ENCODE assay signal across 19 cellular contexts in the genomic region with DNA sequence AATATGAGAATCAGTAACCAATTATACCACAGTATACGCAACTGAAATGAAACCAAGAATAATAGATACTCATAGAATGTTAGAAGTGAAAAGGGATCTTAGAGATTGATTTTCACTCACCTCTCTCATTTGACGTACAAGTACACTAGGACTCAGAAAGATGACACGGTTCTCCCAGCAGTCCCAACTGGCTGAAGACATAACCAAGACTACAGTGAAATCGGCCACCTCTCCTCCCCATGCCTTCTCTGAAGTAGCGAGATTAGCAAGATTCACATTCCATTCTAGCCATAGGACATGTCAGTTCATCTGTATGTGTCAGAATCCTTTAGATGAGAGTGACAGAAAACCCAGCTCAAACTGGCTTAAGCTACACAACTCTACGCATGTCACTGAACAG.
DNase-seq lines count a peak whose midpoint lies in the region; ATAC-seq, FAIRE-seq and TF ChIP-seq lines count a peak whose summit lies in the region.
"Had no signal": no experiment of that assay in that cellular context is flagged by ENCODE, and none has a peak within 500 bp of the region (broad histone marks: within the 10 kb centered on the region; RNA-seq: fewer than 3 reads in every experiment).

No MANE protein-coding gene starts in this region.

- H3K79me2 ChIP-seq in GM12878 (ENCODE audit: control insufficient read depth, insufficient read depth, low read length) (no peaks in the 10 kb centered on the region), mesendoderm (ENCODE audit: control insufficient read depth, insufficient read depth, low read length) (no peaks in the 10 kb centered on the region)

- no peaks in the 10 kb centered on the region for H3K9me3 ChIP-seq in GM12878 (replicated peaks; ENCODE audit: control insufficient read depth, insufficient read depth, low read length)
- H3K9me3 ChIP-seq: BE2C, MG63 had no signal

- peaks cover 7% of the 10 kb centered on the region; the same call in 1 of the 2 replicates for H3K36me3 Mint-ChIP-seq in HFFc6 (ENCODE audit: low read depth)
- H3K36me3 Mint-ChIP-seq: CD4-positive, alpha-beta memory T cell had no signal

- H4K8ac ChIP-seq in mesendoderm (ENCODE audit: low read depth, low read length) = no peak overlapping the region

- H3K4me3 Mint-ChIP-seq in HFFc6 = peak overlapping the region; percentile 55; the same call in 1 of the 2 replicates
- H3K4me3 Mint-ChIP-seq: CD4-positive, alpha-beta memory T cell had no signal

- no peak for TF ChIP-seq CTCF in HFFc6 (IDR thresholded peaks at IDR 0.05)
- no peak for TF ChIP-seq CTCF in GM12878 (IDR thresholded peaks at IDR 0.05 in 2 of 3, conservative IDR thresholded peaks at IDR 0.05 in 1 of 3; ENCODE audit: control insufficient read depth in 2 of 3, extremely low read depth in 1 of 3, insufficient read depth in 1 of 3, low read depth in 3 of 3, low read length in 3 of 3)
- no peak for TF ChIP-seq CTCF in retinal pigment epithelial cell (conservative IDR thresholded peaks at IDR 0.05; ENCODE audit: low read depth, low read length)

- H3K27me3 ChIP-seq in GM12878 (replicated peaks in 1 of 2; ENCODE audit: control insufficient read depth in 2 of 2, insufficient read depth in 2 of 2, low read length in 1 of 2) (no peaks in the 10 kb centered on the region; a peak in 1 of 4 replicates), mesendoderm (ENCODE audit: insufficient read depth, low read length, poor library complexity) (no peaks in the 10 kb centered on the region)
- H3K27me3 ChIP-seq: BE2C, MG63 had no signal

- peaks cover 43% of the 10 kb centered on the region for H3K4me1 Mint-ChIP-seq in HFFc6 (ENCODE audit: low read depth)
- H3K4me1 Mint-ChIP-seq: CD4-positive, alpha-beta memory T cell had no signal

- SMC1A ChIA-PET in GM12878 (lab: Charles Lee; ENCODE audit: uncharacterized antibody, unreplicated experiment) = no interaction called here

- no peak for FAIRE-seq in GM12878 (lab: Jason Lieb, UNC)

- H4K20me1 ChIP-seq in GM12878 (ENCODE audit: control insufficient read depth, insufficient read depth) = no peaks in the 10 kb centered on the region

- H3K27ac ChIP-seq in GM12878 (ENCODE audit: control insufficient read depth, insufficient read depth) = no peak overlapping the region
- H3K27ac ChIP-seq in mesendoderm (ENCODE audit: low read depth, low read length) = no peak overlapping the region
- H3K27ac ChIP-seq in caudate nucleus (ENCODE audit: low read depth, low read length) = no peak overlapping the region
- H3K27ac ChIP-seq in substantia nigra (ENCODE audit: low read depth, low read length, poor library complexity, severe bottlenecking) = no peak overlapping the region
- H3K27ac ChIP-seq: GM23248 had no signal

- no peak for TF ChIP-seq EP300 in GM12878 (IDR thresholded peaks at IDR 0.05; ENCODE audit: borderline replicate concordance in 1 of 2, control insufficient read depth in 1 of 2, low read depth in 2 of 2, low read length in 2 of 2)

- peaks cover 4% of the 10 kb centered on the region; the same call in 1 of the 2 replicates for H3K9me3 Mint-ChIP-seq in HFFc6

- no peak overlapping the region for H2BK120ac ChIP-seq in mesendoderm (ENCODE audit: low read depth, low read length)

- H3K4me2 ChIP-seq in GM12878 (ENCODE audit: control insufficient read depth, insufficient read depth) (no peak overlapping the region), mesendoderm (ENCODE audit: low read length) (no peak overlapping the region)

- WGBS in GM12878 (ENCODE audit: insufficient coverage, insufficient replicate concordance, low lambda C conversion rate, missing lambda C conversion rate) = 53% methylated on average over 6 of the region's 6 CpGs
- no CpG with 5 or more reads among the region's 6 CpGs for WGBS in mesendoderm (ENCODE audit: extremely low coverage, insufficient coverage, low lambda C conversion rate)

- no peak overlapping the region for H2AK5ac ChIP-seq in mesendoderm (ENCODE audit: low read length)

- H3K79me1 ChIP-seq in mesendoderm (ENCODE audit: low read length) = no peaks in the 10 kb centered on the region

- BruUV-seq in GM12878 (replicated peaks; lab: Mats Ljungman, UMichigan) = no TSS peak

- peak; percentile 41 for ATAC-seq in GM12878

- TF ChIP-seq POLR2A in GM12878 (IDR thresholded peaks at IDR 0.05; ENCODE audit: low read depth, low read length) = no peak

- no peak overlapping the region for H3K56ac ChIP-seq in mesendoderm (ENCODE audit: low read length)

- no peak overlapping the region for H3K27ac Mint-ChIP-seq in HFFc6
- H3K27ac Mint-ChIP-seq: CD4-positive, alpha-beta memory T cell had no signal

- peaks cover 4% of the 10 kb centered on the region; the same call in 1 of the 2 replicates for H3K27me3 Mint-ChIP-seq in HFFc6 (ENCODE audit: insufficient read depth)

- no peak overlapping the region for H3K9ac ChIP-seq in GM12878 (ENCODE audit: control insufficient read depth, insufficient read depth, low read length)
- H3K9ac ChIP-seq in mesendoderm (ENCODE audit: low read length) = no peak overlapping the region
- H3K9ac ChIP-seq: GM23248 had no signal

- intact Hi-C loops in GM12878 (cut with micrococcal nuclease; ENCODE audit: unreplicated experiment) = no loop called here

- RAD21 ChIA-PET in GM12878 (lab: Charles Lee; ENCODE audit: unreplicated experiment) = no interaction called here

- TF ChIP-seq RAD21 in GM12878 (IDR thresholded peaks at IDR 0.05; ENCODE audit: insufficient read depth, low read depth, low read length) = no peak

- CTCF ChIA-PET in GM12878 (lab: Yijun Ruan, JAX) = no interaction called here

- no peak for DNase-seq in HFFc6
- DNase-seq in GM12878 (ENCODE audit: low read depth, low spot score) = no peak
- DNase-seq in mesendoderm = peak; percentile 22
- no peak for DNase-seq in retinal pigment epithelial cell (ENCODE audit: low read depth)
- DNase-seq in caudate nucleus (lab: John Stamatoyannopoulos, UW) = no peak
- DNase-seq in substantia nigra (lab: John Stamatoyannopoulos, UW) = no peak
- no peak for DNase-seq in medulla oblongata (ENCODE audit: extremely low spot score)
- DNase-seq: BE2C; CD4-positive, alpha-beta memory T cell; DND-41; GDM1; GM23248; MG63; NCI-H1092 treated with DMSO at 0.1 percent for 48 hours; NCI-H1694; NCI-H345; NCI-H526 treated with DMSO at 0.1 percent for 48 hours; NK-92 treated with Interleukin-12 subunit alpha and Interleukin-12 subunit beta, amount 100 ng/mL, for 24 hours; OCI-M1 had no signal

- H3K23ac ChIP-seq in mesendoderm (ENCODE audit: low read length) = no peak overlapping the region

- no peak overlapping the region for H2AFZ ChIP-seq in GM12878 (ENCODE audit: control insufficient read depth, low read depth, low read length)
- H2AFZ ChIP-seq: GM23248 had no signal

- H4K5ac ChIP-seq in mesendoderm (ENCODE audit: low read length) = no peak overlapping the region

- H3K4me1 ChIP-seq in GM12878 (ENCODE audit: control insufficient read depth, insufficient read depth, low read length) (no peaks in the 10 kb centered on the region), mesendoderm (ENCODE audit: control insufficient read depth, low read depth, low read length) (no peaks in the 10 kb centered on the region)
- H3K4me1 ChIP-seq: BE2C had no signal

- no peak overlapping the region for H3K18ac ChIP-seq in mesendoderm (ENCODE audit: low read length)

- H2BK5ac ChIP-seq in mesendoderm (ENCODE audit: low read length) = no peak overlapping the region

- H3K4me3 ChIP-seq in GM12878 (no peak overlapping the region), mesendoderm (ENCODE audit: low read length) (no peak overlapping the region), retinal pigment epithelial cell (ENCODE audit: low read length) (peak overlapping the region; percentile 9)
- H3K4me3 ChIP-seq: GM23248, MG63 had no signal

- no peak overlapping the region for H2BK15ac ChIP-seq in mesendoderm (replicated peaks; ENCODE audit: low read depth)

- in situ Hi-C loops in GM12878 (cut with MboI) = no loop called here

- POLR2A ChIA-PET in GM12878 (lab: Charles Lee) = no interaction called here

- no peaks in the 10 kb centered on the region for H3K36me3 ChIP-seq in GM12878 (ENCODE audit: control insufficient read depth in 2 of 2, insufficient read depth in 2 of 2, low read length in 1 of 2)
- H3K36me3 ChIP-seq in mesendoderm (ENCODE audit: control insufficient read depth, insufficient read depth, low read length) = no peaks in the 10 kb centered on the region
- H3K36me3 ChIP-seq: BE2C, MG63 had no signal

- H3K4ac ChIP-seq in mesendoderm (ENCODE audit: low read depth, low read length) = no peak overlapping the region

TF ChIP-seq in GM12878, 131 proteins besides CTCF, POLR2A, EP300 and RAD21:
- TF ChIP-seq POLR2AphosphoS5 (IDR thresholded peaks at IDR 0.05; ENCODE audit: low read length) (no peak), DPF2 (IDR thresholded peaks at IDR 0.05) (no peak), CHD4 (IDR thresholded peaks at IDR 0.05) (no peak), GATAD2B (conservative IDR thresholded peaks at IDR 0.05; ENCODE audit: low read depth) (no peak), YBX1 (IDR thresholded peaks at IDR 0.05) (no peak), PML (IDR thresholded peaks at IDR 0.05; ENCODE audit: low read length) (no peak)
